21 cellular contexts compared by ENCODE assay signal in genomic region chr6:168700880-168701279, GRCh38.
"Had no signal": no experiment of that assay in that cellular context is flagged by ENCODE, and none has a peak within 500 bp of the region (broad histone marks: within the 10 kb centered on the region; RNA-seq: fewer than 3 reads in every experiment).

No MANE protein-coding gene starts in this region.

- H3K27ac ChIP-seq: cardiac muscle cell, heart right ventricle, lower lobe of right lung, neural progenitor cell, spleen, suprapubic skin, vagina, VCaP had no signal

- DNase-seq: activated CD4-positive, alpha-beta memory T cell treated with anti-CD3 and anti-CD28 coated beads, Interleukin-2, amount 10 ng/mL, durations not matched to agents 7 days and 5 days; activated CD4-positive, alpha-beta T cell treated with anti-CD3 and anti-CD28 coated beads, Interleukin-2, amount 10 ng/mL, durations not matched to agents 24 days and 14 days; activated effector memory CD4-positive, alpha-beta T cell treated with Interleukin-2 at 50 U/mL for 16 hours; activated naive CD4-positive, alpha-beta T cell treated with anti-CD3 and anti-CD28 coated beads for 36 hours; activated naive CD8-positive, alpha-beta T cell treated with anti-CD3 and anti-CD28 coated beads, Interleukin-2, amount 10 ng/mL, durations not matched to agents 7 days and 5 days; activated T-cell treated with anti-CD3 and anti-CD28 coated beads, Interleukin-2, amount 50 U/mL, for 72 hours; amniotic stem cell; effector CD4-positive, alpha-beta T cell; heart right ventricle; islet precursor cell; lower lobe of right lung; naive thymus-derived CD4-positive, alpha-beta T cell; spleen; stimulated activated CD4-positive, alpha-beta T cell treated with anti-CD3 and anti-CD28 coated beads, Interleukin-4, amount 100 ng/mL, for 1 hour; trophoblast cell had no signal

- H3K27me3 ChIP-seq: cardiac muscle cell, neural progenitor cell, spleen, suprapubic skin, vagina had no signal

- ATAC-seq: activated CD4-positive, CD25-positive, alpha-beta regulatory T cell treated with anti-CD3 and anti-CD28 coated beads, Interleukin-2, amount 50 U/mL, for 24 hours; activated T-cell treated with anti-CD3 and anti-CD28 coated beads, Interleukin-2, amount 50 U/mL, for 72 hours; heart right ventricle; naive thymus-derived CD4-positive, alpha-beta T cell had no signal

- H3K4me1 ChIP-seq: lower lobe of right lung, neural progenitor cell, spleen, suprapubic skin, vagina had no signal

- H3K4me3 ChIP-seq: cardiac muscle cell, heart right ventricle, lower lobe of right lung, neural progenitor cell, spleen, suprapubic skin, vagina had no signal

- H3K36me3 ChIP-seq: cardiac muscle cell, heart right ventricle, lower lobe of right lung, neural progenitor cell, spleen, suprapubic skin, vagina had no signal

- H3K4me2 ChIP-seq: neural progenitor cell had no signal

- H2AFZ ChIP-seq: neural progenitor cell had no signal

- H3K9me3 ChIP-seq: lower lobe of right lung, suprapubic skin, vagina had no signal

- H3K9ac ChIP-seq: neural progenitor cell had no signal
